In genomic region chr7:11469028-11469718, GRCh38 we compare ENCODE assay signal across 18 cellular contexts.
DNase-seq lines count a peak whose midpoint lies in the region; ATAC-seq, FAIRE-seq and TF ChIP-seq lines count a peak whose summit lies in the region.
"Had no signal": no experiment of that assay in that cellular context is flagged by ENCODE, and none has a peak within 500 bp of the region (broad histone marks: within the 10 kb centered on the region; RNA-seq: fewer than 3 reads in every experiment).

No MANE protein-coding gene starts in this region.

- TF ChIP-seq CTCF in PC-9 (conservative IDR thresholded peaks at IDR 0.05) (no peak), brain (conservative IDR thresholded peaks at IDR 0.05) (no peak), omental fat pad (IDR thresholded peaks at IDR 0.05) (no peak), lower leg skin (IDR thresholded peaks at IDR 0.05) (no peak)

- H3K27ac ChIP-seq in PC-9: no peak overlapping the region
- H3K27ac ChIP-seq: SJCRH30 had no signal

- DNase-seq in PC-9 (no peak), omental fat pad (ENCODE audit: low spot score) (no peak), lower leg skin (ENCODE audit: low spot score in 2 of 2) (no peak), cerebellar nuclear complex (lab: John Stamatoyannopoulos, UW) (no peak)
- DNase-seq: BE2C; Caco-2; CD4-positive, CD25-positive, alpha-beta regulatory T cell; H9; KG1; NCI-H1436; NCI-H2029 treated with DMSO at 0.1 percent for 48 hours; NCI-H2171; NCI-H526 had no signal

- no peaks in the 10 kb centered on the region for H3K36me3 ChIP-seq in PC-9 (ENCODE audit: low read depth)
- H3K36me3 ChIP-seq: SJCRH30 had no signal

- peak overlapping the region; percentile 48; the same call in 1 of the 2 replicates for H2AFZ ChIP-seq in PC-9

- H3K36me3 Mint-ChIP-seq in brain: peaks cover 10% of the 10 kb centered on the region
- H3K36me3 Mint-ChIP-seq: CD4-positive, CD25-positive, alpha-beta regulatory T cell had no signal

- no peaks in the 10 kb centered on the region for H3K27me3 ChIP-seq in PC-9 (ENCODE audit: insufficient read depth, low read depth)
- H3K27me3 ChIP-seq: BE2C, SJCRH30 had no signal

- H3K4me3 Mint-ChIP-seq in brain: no peak overlapping the region
- H3K4me3 Mint-ChIP-seq: CD4-positive, CD25-positive, alpha-beta regulatory T cell; H9 had no signal

- no peak for TF ChIP-seq POLR2A in lower leg skin (IDR thresholded peaks at IDR 0.05)

- POLR2A ChIA-PET in PC-9 (lab: Charles Lee; ENCODE audit: unreplicated experiment): no interaction called here

- intact Hi-C loops in PC-9 (cut with micrococcal nuclease; ENCODE audit: unreplicated experiment) (no loop called here), lower leg skin (cut with DNase I; ENCODE audit: low total_unique reads) (no loop called here)

- CTCF ChIA-PET in PC-9 (lab: Charles Lee): no interaction called here

- H3K9me3 Mint-ChIP-seq in brain: no peaks in the 10 kb centered on the region
- H3K9me3 Mint-ChIP-seq: CD4-positive, CD25-positive, alpha-beta regulatory T cell; H9 had no signal

- BruUV-seq in PC-9 (replicated peaks; lab: Mats Ljungman, UMichigan): no TSS peak

- peak; percentile 74 for FAIRE-seq in islet of Langerhans (lab: Jason Lieb, UNC)

- H3K4me3 ChIP-seq in PC-9: no peak overlapping the region
- H3K4me3 ChIP-seq in lower leg skin (ENCODE audit: low read depth, poor library complexity, severe bottlenecking): no peak overlapping the region
- H3K4me3 ChIP-seq: SJCRH30 had no signal

- H3K27ac Mint-ChIP-seq in brain: peak overlapping the region in 4 of 5 experiments; percentile 1 to 86 (median 11)
- H3K27ac Mint-ChIP-seq: CD4-positive, CD25-positive, alpha-beta regulatory T cell; H9 had no signal

- no peaks in the 10 kb centered on the region for H4K20me1 ChIP-seq in PC-9 (ENCODE audit: insufficient read depth)

- no peaks in the 10 kb centered on the region for H3K9me3 ChIP-seq in PC-9 (ENCODE audit: insufficient read depth, low read depth)
- H3K9me3 ChIP-seq: BE2C, Caco-2, SJCRH30 had no signal

- no peaks in the 10 kb centered on the region for H3K4me1 ChIP-seq in PC-9 (replicated peaks; ENCODE audit: insufficient read depth)
- H3K4me1 ChIP-seq: Caco-2, SJCRH30 had no signal

- H3K79me2 ChIP-seq in PC-9 (ENCODE audit: low read depth): no peaks in the 10 kb centered on the region

- no peaks in the 10 kb centered on the region for H3K9me2 ChIP-seq in PC-9 (ENCODE audit: insufficient read depth)

- H3K27me3 Mint-ChIP-seq in brain: no peaks in the 10 kb centered on the region
- H3K27me3 Mint-ChIP-seq: CD4-positive, CD25-positive, alpha-beta regulatory T cell had no signal

- H3K4me1 Mint-ChIP-seq in brain: peaks cover 19% of the 10 kb centered on the region
- H3K4me1 Mint-ChIP-seq: CD4-positive, CD25-positive, alpha-beta regulatory T cell had no signal

- H3K4me2 ChIP-seq in PC-9: no peak overlapping the region

- WGBS in lower leg skin, 2 donors: 37 to 41% methylated on average over 3 of the region's 3 CpGs

- no peaks in the 10 kb centered on the region for H3F3A ChIP-seq in PC-9 (ENCODE audit: insufficient read depth, low read depth)

- ATAC-seq in omental fat pad (ENCODE audit: low FRiP score): no peak
- ATAC-seq in HG03565 (IDR thresholded peaks at IDR 0.05; ENCODE audit: unreplicated experiment): no peak
- ATAC-seq: Panc1 had no signal
